In the genomic region with DNA sequence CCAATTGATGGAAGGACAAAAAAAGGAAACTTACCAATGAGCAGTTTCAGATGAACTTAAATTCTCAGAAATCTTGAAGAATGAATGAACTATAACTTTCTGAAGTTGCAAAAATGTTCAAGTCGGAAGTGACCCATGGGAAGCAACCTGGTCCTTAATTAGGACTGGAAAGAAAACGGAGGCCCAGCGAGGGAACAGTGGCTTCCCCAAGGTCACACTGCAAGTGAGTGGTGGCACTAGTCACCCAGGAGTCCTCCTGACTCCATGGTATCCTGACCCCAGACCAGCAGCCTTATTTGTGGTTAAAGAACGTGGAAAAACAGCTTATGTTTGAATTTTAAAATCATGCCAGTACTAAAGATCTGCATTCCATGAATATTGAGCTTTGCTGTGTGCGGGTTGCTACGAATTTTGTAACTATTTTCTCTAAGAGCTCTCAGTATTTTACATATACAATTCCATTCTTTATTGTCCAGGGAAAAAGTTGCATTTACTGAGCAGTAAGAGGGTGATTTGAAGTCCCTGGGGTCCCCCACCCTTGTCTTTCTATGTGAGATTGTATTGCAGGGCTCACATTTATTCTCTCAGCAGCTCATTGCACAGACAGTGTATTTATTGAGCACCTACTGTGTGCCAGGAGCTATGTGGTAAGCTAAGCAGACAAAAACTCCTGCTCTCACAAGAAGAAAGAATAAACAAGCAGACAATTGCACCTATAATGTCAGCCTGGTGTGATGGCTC, we compare ENCODE assay signal across 9 cellular contexts.
DNase-seq lines count a peak whose midpoint lies in the region; ATAC-seq and TF ChIP-seq lines count a peak whose summit lies in the region.
"Had no signal": no experiment of that assay in that cellular context is flagged by ENCODE, and none has a peak within 500 bp of the region (broad histone marks: within the 10 kb centered on the region; RNA-seq: fewer than 3 reads in every experiment).

No MANE protein-coding gene starts in this region.

- peaks cover 0 to 13% (median 7%) of the 10 kb centered on the region in 11 experiments; a peak in 9 of 22 replicates for H3K9me3 ChIP-seq in BLaER1 treated with 17β-estradiol and CSF1 and Interleukin-3, amounts not matched to agents 10 nM and 100 nM (replicated peaks in 1 of 11)
- no peaks in the 10 kb centered on the region for H3K9me3 ChIP-seq in body of pancreas
- H3K9me3 ChIP-seq: thyroid gland had no signal

- H3K4me1 Mint-ChIP-seq in activated naive CD8-positive, alpha-beta T cell treated with anti-CD3 and anti-CD28 coated beads, Interleukin-2, amount 10 ng/mL, durations not matched to agents 7 days and 5 days, result peaks cover 59% of the 10 kb centered on the region
- peaks cover 30 to 64% (median 51%) of the 10 kb centered on the region in 4 donors for H3K4me1 Mint-ChIP-seq in naive thymus-derived CD8-positive, alpha-beta T cell

- peak overlapping the region in 9 of 10 experiments; percentile 8 to 51 (median 30); a peak in 12 of 20 replicates for H3K4me3 ChIP-seq in BLaER1 treated with 17β-estradiol and CSF1 and Interleukin-3, amounts not matched to agents 10 nM and 100 nM
- H3K4me3 ChIP-seq in HL-60 (replicated peaks; ENCODE audit: insufficient read depth, low read length) (no peak overlapping the region), body of pancreas (no peak overlapping the region)
- H3K4me3 ChIP-seq: thyroid gland had no signal

- peak overlapping the region; percentile 90 for H3K27ac Mint-ChIP-seq in activated naive CD8-positive, alpha-beta T cell treated with anti-CD3 and anti-CD28 coated beads, Interleukin-2, amount 10 ng/mL, durations not matched to agents 7 days and 5 days
- H3K27ac Mint-ChIP-seq in naive thymus-derived CD8-positive, alpha-beta T cell, result peak overlapping the region; percentile 79 to 97 (median 90)

- DNase-seq in HL-60 (ENCODE audit: low read depth in 1 of 2, low spot score in 1 of 2) (peak in 1 of 2 experiments; percentile 9), body of pancreas (no peak)
- no peak for DNase-seq in activated naive CD8-positive, alpha-beta T cell treated with anti-CD3 and anti-CD28 coated beads, Interleukin-2, amount 10 ng/mL, durations not matched to agents 7 days and 5 days
- DNase-seq in naive thymus-derived CD8-positive, alpha-beta T cell, result no peak

- peak overlapping the region; percentile 60 to 88 (median 80) for H3K9ac ChIP-seq in BLaER1 treated with 17β-estradiol and CSF1 and Interleukin-3, amounts not matched to agents 10 nM and 100 nM

- peak overlapping the region; percentile 75 for H3K4me3 Mint-ChIP-seq in activated naive CD8-positive, alpha-beta T cell treated with anti-CD3 and anti-CD28 coated beads, Interleukin-2, amount 10 ng/mL, durations not matched to agents 7 days and 5 days
- peak overlapping the region in 9 of 10 donors; percentile 12 to 74 (median 71) for H3K4me3 Mint-ChIP-seq in naive thymus-derived CD8-positive, alpha-beta T cell

- H3K27ac ChIP-seq in BLaER1 treated with 17β-estradiol and CSF1 and Interleukin-3, amounts not matched to agents 10 nM and 100 nM, result peak overlapping the region; percentile 81 to 98 (median 92)
- peak overlapping the region; percentile 85 for H3K27ac ChIP-seq in HL-60 (replicated peaks)
- H3K27ac ChIP-seq in body of pancreas, result no peak overlapping the region

- no peak for TF ChIP-seq POLR2A in body of pancreas (IDR thresholded peaks at IDR 0.05)

- TF ChIP-seq CTCF in HL-60 (IDR thresholded peaks at IDR 0.05; ENCODE audit: insufficient read depth, low read length) (no peak), body of pancreas (IDR thresholded peaks at IDR 0.05) (no peak)

- H3K9me3 Mint-ChIP-seq in activated naive CD8-positive, alpha-beta T cell treated with anti-CD3 and anti-CD28 coated beads, Interleukin-2, amount 10 ng/mL, durations not matched to agents 7 days and 5 days, result no peaks in the 10 kb centered on the region
- H3K9me3 Mint-ChIP-seq in naive thymus-derived CD8-positive, alpha-beta T cell, result no peaks in the 10 kb centered on the region

- ATAC-seq in activated naive CD8-positive, alpha-beta T cell treated with anti-CD3 and anti-CD28 coated beads, Interleukin-2, amount 10 ng/mL, durations not matched to agents 7 days and 5 days (ENCODE audit: low read depth), result no peak
- no peak for ATAC-seq in naive thymus-derived CD8-positive, alpha-beta T cell
- no peak for ATAC-seq in HG02798 (IDR thresholded peaks at IDR 0.05; ENCODE audit: poor library complexity, unreplicated experiment)
- no peak for ATAC-seq in HG02885 (IDR thresholded peaks at IDR 0.05; ENCODE audit: poor library complexity, unreplicated experiment)
- ATAC-seq in body of pancreas, result no peak
- ATAC-seq in HG02884 (IDR thresholded peaks at IDR 0.05; ENCODE audit: unreplicated experiment), result no peak

- H3K27me3 ChIP-seq in BLaER1 treated with 17β-estradiol and CSF1 and Interleukin-3, amounts not matched to agents 10 nM and 100 nM, result no peaks in the 10 kb centered on the region
- H3K27me3 ChIP-seq in HL-60 (ENCODE audit: insufficient read depth, poor library complexity, severe bottlenecking) (no peaks in the 10 kb centered on the region), body of pancreas (no peaks in the 10 kb centered on the region)
- H3K27me3 ChIP-seq: thyroid gland had no signal

- peaks cover 49 to 92% (median 89%) of the 10 kb centered on the region in 10 experiments for H3K4me1 ChIP-seq in BLaER1 treated with 17β-estradiol and CSF1 and Interleukin-3, amounts not matched to agents 10 nM and 100 nM
- no peaks in the 10 kb centered on the region for H3K4me1 ChIP-seq in body of pancreas

- WGBS in body of pancreas, 2 donors, result 53 to 57% methylated on average over 6 of the region's 6 CpGs

- H3K36me3 Mint-ChIP-seq in activated naive CD8-positive, alpha-beta T cell treated with anti-CD3 and anti-CD28 coated beads, Interleukin-2, amount 10 ng/mL, durations not matched to agents 7 days and 5 days, result peaks cover 31% of the 10 kb centered on the region
- peaks cover 0 to 5% (median 3%) of the 10 kb centered on the region in 3 donors for H3K36me3 Mint-ChIP-seq in naive thymus-derived CD8-positive, alpha-beta T cell

- H4K20me1 ChIP-seq in BLaER1 treated with 17β-estradiol and CSF1 and Interleukin-3, amounts not matched to agents 10 nM and 100 nM, result no peaks in the 10 kb centered on the region

- H3K27me3 Mint-ChIP-seq in activated naive CD8-positive, alpha-beta T cell treated with anti-CD3 and anti-CD28 coated beads, Interleukin-2, amount 10 ng/mL, durations not matched to agents 7 days and 5 days, result no peaks in the 10 kb centered on the region
- H3K27me3 Mint-ChIP-seq in naive thymus-derived CD8-positive, alpha-beta T cell, result no peaks in the 10 kb centered on the region

- intact Hi-C loops in body of pancreas (cut with DNase I), result no loop called here

- peak overlapping the region; percentile 82 to 98 (median 91) for H3K4me2 ChIP-seq in BLaER1 treated with 17β-estradiol and CSF1 and Interleukin-3, amounts not matched to agents 10 nM and 100 nM

- no peaks in the 10 kb centered on the region for H3K36me3 ChIP-seq in BLaER1 treated with 17β-estradiol and CSF1 and Interleukin-3, amounts not matched to agents 10 nM and 100 nM
- H3K36me3 ChIP-seq in body of pancreas (replicated peaks in 1 of 2; ENCODE audit: insufficient read depth in 1 of 2, low read depth in 2 of 2), result no peaks in the 10 kb centered on the region
- H3K36me3 ChIP-seq: thyroid gland had no signal

- POLR2A ChIA-PET in activated naive CD8-positive, alpha-beta T cell treated with anti-CD3 and anti-CD28 coated beads, Interleukin-2, amount 10 ng/mL, durations not matched to agents 7 days and 5 days (lab: Charles Lee), result interaction anchor here (0.8 to 8.9 kb wide), 6 partner anchors 28 to 99 kb away, joined by 3 to 104 read pairs (median 6); a partner anchor contains a TSS
- POLR2A ChIA-PET in naive thymus-derived CD8-positive, alpha-beta T cell (lab: Charles Lee), result interaction anchor here (0.6 to 3.8 kb wide), 7 partner anchors 11 to 45 kb away, joined by 3 to 28 read pairs (median 3); no protein-coding TSS in a partner anchor

Comparison
In these comparisons a context has a peak if more than half of its experiments do, and no peak if none do; other contexts are left out.
1. H3K27ac ChIP-seq: peak in BLaER1 treated with 17β-estradiol and CSF1 and Interleukin-3, amounts not matched to agents 10 nM and 100 nM (11 of 11) and HL-60 (single experiment); none in body of pancreas (0 of 4).
2. H3K4me3 ChIP-seq: peak in BLaER1 treated with 17β-estradiol and CSF1 and Interleukin-3, amounts not matched to agents 10 nM and 100 nM (9 of 10); none in HL-60 (single experiment) and body of pancreas (0 of 2).